In genomic region chr9:98520221-98520920, GRCh38 we compare ENCODE assay signal across 21 cellular contexts.
DNase-seq lines count a peak whose midpoint lies in the region; ATAC-seq and TF ChIP-seq lines count a peak whose summit lies in the region.
"Had no signal": no experiment of that assay in that cellular context is flagged by ENCODE, and none has a peak within 500 bp of the region (broad histone marks: within the 10 kb centered on the region; RNA-seq: fewer than 3 reads in every experiment).

No MANE protein-coding gene starts in this region.

- DNase-seq in A172 (ENCODE audit: low spot score) (peak; percentile 22), GM04503 (ENCODE audit: low read depth) (peak; percentile 24), NCI-H69 (lab: John Stamatoyannopoulos, UW) (peak; percentile 84), fibroblast of lung (ENCODE audit: low read depth in 2 of 2) (peak; percentile 9 to 56), foreskin keratinocyte (no peak), NCI-H1092 treated with DMSO at 0.1 percent for 48 hours (lab: John Stamatoyannopoulos, UW) (no peak)
- DNase-seq: activated CD4-positive, alpha-beta T cell treated with anti-CD3 and anti-CD28 coated beads for 48 hours; body of pancreas; CD4-positive, alpha-beta memory T cell; DMS79; KBM-7; kidney; MV-4-11; NCI-H2029; nucleus accumbens; stimulated activated CD4-positive, alpha-beta T cell treated with anti-CD3 and anti-CD28 coated beads, Interleukin-12 subunit alpha, Interleukin-12 subunit beta, amount 100 ng/mL, for 4 hours; uterus had no signal

- ATAC-seq in HG03378 (IDR thresholded peaks at IDR 0.05; ENCODE audit: unreplicated experiment) (no peak), HG02884 (IDR thresholded peaks at IDR 0.05; ENCODE audit: unreplicated experiment) (no peak), foreskin keratinocyte (no peak)
- ATAC-seq: A549; activated T-helper 17 cell treated with anti-CD3 and anti-CD28 coated beads, Interleukin-2, amount 50 U/mL, for 72 hours; body of pancreas had no signal

- H3K9me3 ChIP-seq in fibroblast of lung (ENCODE audit: control insufficient read depth, insufficient read depth, low read depth, low read length) = no peaks in the 10 kb centered on the region
- H3K9me3 ChIP-seq: A549, body of pancreas, uterus had no signal

- no peaks in the 10 kb centered on the region for H3K36me3 ChIP-seq in fibroblast of lung (ENCODE audit: control insufficient read depth, insufficient read depth, low read length)
- H3K36me3 ChIP-seq: uterus had no signal

- H3K27ac ChIP-seq in fibroblast of lung (ENCODE audit: insufficient read depth, low read length) (no peak overlapping the region), foreskin keratinocyte (no peak overlapping the region)
- H3K27ac ChIP-seq: A549, body of pancreas, uterus had no signal

- TF ChIP-seq CTCF in fibroblast of lung (conservative IDR thresholded peaks at IDR 0.05 in 1 of 2, IDR thresholded peaks at IDR 0.05 in 1 of 2; ENCODE audit: low read depth in 1 of 2, low read length in 2 of 2) (no peak), foreskin keratinocyte (conservative IDR thresholded peaks at IDR 0.05) (no peak)

- no peak overlapping the region for H3K9ac ChIP-seq in fibroblast of lung (ENCODE audit: insufficient read depth, low read length)

- H3K79me2 ChIP-seq in fibroblast of lung (ENCODE audit: control insufficient read depth, insufficient read depth, low read length) = no peaks in the 10 kb centered on the region

- H3K4me1 ChIP-seq in fibroblast of lung (ENCODE audit: control insufficient read depth, extremely low read depth, insufficient read depth, low read length) (no peaks in the 10 kb centered on the region), foreskin keratinocyte (no peaks in the 10 kb centered on the region)
- H3K4me1 ChIP-seq: A549, body of pancreas, uterus had no signal

- H3K27me3 ChIP-seq in fibroblast of lung (ENCODE audit: control insufficient read depth, insufficient read depth, low read length) (no peaks in the 10 kb centered on the region), foreskin keratinocyte (peaks cover 4% of the 10 kb centered on the region)
- H3K27me3 ChIP-seq: body of pancreas, uterus had no signal

- H4K20me1 ChIP-seq in fibroblast of lung (ENCODE audit: control insufficient read depth, extremely low read depth, insufficient read depth, low read length) = no peaks in the 10 kb centered on the region

- no peak overlapping the region for H2AFZ ChIP-seq in fibroblast of lung (ENCODE audit: low read length)

- no peak overlapping the region for H3K4me2 ChIP-seq in fibroblast of lung (ENCODE audit: extremely low read depth, insufficient read depth, low read length)
- H3K4me2 ChIP-seq: A549 had no signal

- H3K4me3 ChIP-seq in fibroblast of lung (replicated peaks in 1 of 4; ENCODE audit: control extremely low read depth in 1 of 4, insufficient read depth in 1 of 4, low read depth in 3 of 4, low read length in 4 of 4) = no peak overlapping the region
- H3K4me3 ChIP-seq: A549, body of pancreas, uterus had no signal

Comparison
In these comparisons a context has a peak if more than half of its experiments do, and no peak if none do; other contexts are left out.
1. DNase-seq: peak in A172 (single experiment), GM04503 (single experiment), NCI-H69 (single experiment) and fibroblast of lung (2 of 2); none in foreskin keratinocyte (0 of 2) and NCI-H1092 treated with DMSO at 0.1 percent for 48 hours (single experiment).